Comparison of ENCODE assay signal across 13 cellular contexts in genomic region chr20:15902493-15902892, GRCh38.
DNase-seq lines count a peak whose midpoint lies in the region; ATAC-seq and TF ChIP-seq lines count a peak whose summit lies in the region.
"Had no signal": no experiment of that assay in that cellular context is flagged by ENCODE, and none has a peak within 500 bp of the region (broad histone marks: within the 10 kb centered on the region; RNA-seq: fewer than 3 reads in every experiment).

No MANE protein-coding gene starts in this region.

- no peak overlapping the region for H4K8ac ChIP-seq in mesendoderm (ENCODE audit: low read depth, low read length)

- no peaks in the 10 kb centered on the region for H3K9me3 ChIP-seq in WERI-Rb-1 (ENCODE audit: severe bottlenecking)
- H3K9me3 ChIP-seq: left lung, tibial artery had no signal

- peak; percentile 20 for DNase-seq in DMS 273 (lab: John Stamatoyannopoulos, UW; ENCODE audit: unreplicated experiment)
- DNase-seq in DMS 273 treated with DMSO at 0.1 percent for 48 hours (lab: John Stamatoyannopoulos, UW): no peak
- DNase-seq in HFF-Myc (ENCODE audit: extremely low read depth, low read depth): no peak
- peak; percentile 71 for DNase-seq in WERI-Rb-1
- DNase-seq in mesendoderm: peak; percentile 64
- DNase-seq in GM19238 (ENCODE audit: insufficient read length, low spot score): no peak
- DNase-seq in NCI-H2081 treated with DMSO at 0.1 percent for 48 hours (lab: John Stamatoyannopoulos, UW): no peak
- DNase-seq: 8988T, NCI-H1092, tibial artery had no signal

- H3K9ac ChIP-seq in mesendoderm (ENCODE audit: low read length): no peak overlapping the region
- H3K9ac ChIP-seq: parathyroid adenoma had no signal

- no peak overlapping the region for H2BK5ac ChIP-seq in mesendoderm (ENCODE audit: low read length)

- ATAC-seq in GM21367 (IDR thresholded peaks at IDR 0.05; ENCODE audit: unreplicated experiment): no peak
- ATAC-seq: left lung had no signal

- H3K56ac ChIP-seq in mesendoderm (ENCODE audit: low read length): no peak overlapping the region

- no peak overlapping the region for H3K4me3 ChIP-seq in HFF-Myc (replicated peaks; ENCODE audit: low read depth, low read length)
- no peak overlapping the region for H3K4me3 ChIP-seq in WERI-Rb-1 (ENCODE audit: low read depth, low read length)
- H3K4me3 ChIP-seq in mesendoderm (ENCODE audit: low read length): no peak overlapping the region
- H3K4me3 ChIP-seq: left lung, tibial artery had no signal

- no CpG with 5 or more reads among the region's 9 CpGs for WGBS in mesendoderm (ENCODE audit: extremely low coverage, insufficient coverage, low lambda C conversion rate)

- H3K36me3 ChIP-seq in WERI-Rb-1 (no peaks in the 10 kb centered on the region), mesendoderm (ENCODE audit: control insufficient read depth, insufficient read depth, low read length) (no peaks in the 10 kb centered on the region)
- H3K36me3 ChIP-seq: left lung, tibial artery had no signal

- no peak overlapping the region for H2AK5ac ChIP-seq in mesendoderm (ENCODE audit: low read length)

- no peak overlapping the region for H3K4ac ChIP-seq in mesendoderm (ENCODE audit: low read depth, low read length)

- no peak overlapping the region for H3K4me2 ChIP-seq in mesendoderm (ENCODE audit: low read length)

- no peak overlapping the region for H3K18ac ChIP-seq in mesendoderm (ENCODE audit: low read length)

- H3K27me3 ChIP-seq in WERI-Rb-1 (ENCODE audit: insufficient read depth, low read depth, severe bottlenecking): no peaks in the 10 kb centered on the region
- no peaks in the 10 kb centered on the region for H3K27me3 ChIP-seq in mesendoderm (ENCODE audit: insufficient read depth, low read length, poor library complexity)
- H3K27me3 ChIP-seq: left lung, tibial artery had no signal

- H3K79me1 ChIP-seq in mesendoderm (ENCODE audit: low read length): no peaks in the 10 kb centered on the region

- H3K23ac ChIP-seq in mesendoderm (ENCODE audit: low read length): no peak overlapping the region

- TF ChIP-seq CTCF in HFF-Myc (IDR thresholded peaks at IDR 0.05; ENCODE audit: low read depth, low read length, missing control alignments): peak; percentile 46
- peak; percentile 73 for TF ChIP-seq CTCF in WERI-Rb-1 (IDR thresholded peaks at IDR 0.05; ENCODE audit: low read depth, low read length)

- H2BK15ac ChIP-seq in mesendoderm (replicated peaks; ENCODE audit: low read depth): no peak overlapping the region

- H3K79me2 ChIP-seq in mesendoderm (ENCODE audit: control insufficient read depth, insufficient read depth, low read length): no peaks in the 10 kb centered on the region
- H3K79me2 ChIP-seq: parathyroid adenoma had no signal

- no peaks in the 10 kb centered on the region for H3K4me1 ChIP-seq in mesendoderm (ENCODE audit: control insufficient read depth, low read depth, low read length)
- H3K4me1 ChIP-seq: left lung, parathyroid adenoma had no signal

- H3K27ac ChIP-seq in WERI-Rb-1 (no peak overlapping the region), mesendoderm (ENCODE audit: low read depth, low read length) (no peak overlapping the region)
- H3K27ac ChIP-seq: left lung, parathyroid adenoma, tibial artery had no signal

- H4K5ac ChIP-seq in mesendoderm (ENCODE audit: low read length): no peak overlapping the region

- H2BK120ac ChIP-seq in mesendoderm (ENCODE audit: low read depth, low read length): no peak overlapping the region

Comparison
In these comparisons a context has a peak if more than half of its experiments do, and no peak if none do; other contexts are left out.
1. DNase-seq: peak in DMS 273 (single experiment), WERI-Rb-1 (single experiment) and mesendoderm (single experiment); none in DMS 273 treated with DMSO at 0.1 percent for 48 hours (single experiment), HFF-Myc (single experiment), GM19238 (single experiment) and NCI-H2081 treated with DMSO at 0.1 percent for 48 hours (single experiment).